In the genomic region with DNA sequence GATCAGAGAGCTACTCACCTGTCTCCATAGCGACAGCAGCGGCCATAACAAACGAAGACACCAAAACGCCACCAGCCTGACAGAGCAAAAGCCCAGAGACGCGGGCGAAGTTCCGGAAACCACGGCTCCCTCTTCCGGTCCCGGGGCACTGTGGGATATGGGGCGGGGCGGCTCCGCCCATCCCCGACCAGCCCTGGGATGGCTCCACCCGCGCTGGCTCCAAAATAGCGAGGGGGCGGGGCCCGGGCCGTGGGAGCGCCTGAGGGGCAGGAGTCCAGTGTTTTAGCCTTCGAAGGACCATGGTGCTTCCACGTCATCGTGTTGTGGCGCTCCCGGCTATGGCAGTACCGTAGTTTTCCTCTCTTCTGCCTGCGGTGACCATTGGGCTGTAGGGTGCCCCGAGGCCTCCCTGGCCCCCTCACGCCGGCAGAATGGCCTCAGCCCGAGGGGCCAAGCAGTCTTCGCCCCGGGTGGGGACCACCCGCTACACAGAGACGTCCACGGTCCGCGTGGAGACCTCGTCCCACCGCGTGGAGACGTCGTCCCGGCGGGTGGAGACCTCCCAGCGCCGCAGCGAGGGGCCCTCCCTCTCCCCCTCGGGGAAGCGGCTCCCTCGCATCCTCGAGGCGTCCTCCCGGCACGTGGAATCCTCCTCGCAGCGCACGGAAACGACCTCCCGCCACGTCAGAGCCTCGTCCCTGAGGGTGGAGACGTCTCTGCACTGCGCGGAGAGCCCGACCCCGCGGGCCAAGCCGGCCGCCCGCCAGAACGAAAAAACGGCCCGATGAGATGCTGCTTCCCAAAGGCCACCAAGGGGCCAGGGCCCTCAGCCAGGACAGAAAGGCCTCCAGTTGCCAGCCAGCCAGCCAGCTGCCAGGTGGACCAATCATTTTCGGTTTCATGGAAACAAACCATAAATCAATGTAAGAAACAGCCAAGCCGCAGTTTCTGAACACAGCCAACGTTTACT, we compare ENCODE assay signal across 8 cellular contexts. TPM values are rescaled to one million over a fixed set of nuclear protein-coding genes. Genes with fewer than 3 reads are reported as not detected.
DNase-seq lines count a peak whose midpoint lies in the region; ATAC-seq and TF ChIP-seq lines count a peak whose summit lies in the region.

A gene (plus strand): TSS at position 280 of the 970 bp plus-strand sequence. CDS start 152 bp downstream, at position 432.
A gene (minus strand): TSS at position 123 of the 970 bp plus-strand sequence. CDS start 77 bp downstream, at position 46.

- H3K27ac Mint-ChIP-seq in activated naive CD4-positive, alpha-beta T cell treated with anti-CD3 and anti-CD28 coated beads, Interleukin-2, amount 10 ng/mL, durations not matched to agents 7 days and 5 days = peak within 1 kb of the TSS; percentile 99

- peaks cover 0 to 9% (median 0%) of the 10 kb centered on the region in 3 donors for H3K9me3 ChIP-seq in gastroesophageal sphincter
- H3K9me3 ChIP-seq in neutrophil = no peaks in the 10 kb centered on the region

- no peaks in the 10 kb centered on the region for H3K9me3 Mint-ChIP-seq in activated naive CD4-positive, alpha-beta T cell treated with anti-CD3 and anti-CD28 coated beads, Interleukin-2, amount 10 ng/mL, durations not matched to agents 7 days and 5 days

- 1 to 27% methylated on average over 2 to 21 of the region's 79 CpGs for WGBS in gastroesophageal sphincter (ENCODE audit: low coverage in 1 of 2), 2 donors

- DNase-seq in GDM1 (lab: John Stamatoyannopoulos, UW) = peak; percentile 85
- peak; percentile 95 for DNase-seq in HEK293T (ENCODE audit: extremely low spot score)
- DNase-seq in NAMALWA (ENCODE audit: low spot score) = peak; percentile 94
- peak; percentile 94 for DNase-seq in SK-MEL-5 (ENCODE audit: low read depth, low spot score)
- peak; percentile 96 for DNase-seq in activated naive CD4-positive, alpha-beta T cell treated with anti-CD3 and anti-CD28 coated beads, Interleukin-2, amount 10 ng/mL, durations not matched to agents 7 days and 5 days
- DNase-seq in substantia nigra (lab: John Stamatoyannopoulos, UW) = peak; percentile 56 to 96 (median 88)

- H3K36me3 ChIP-seq in gastroesophageal sphincter = peaks cover 0 to 32% of the 10 kb centered on the region in 2 donors
- H3K36me3 ChIP-seq in neutrophil = peaks cover 20% of the 10 kb centered on the region

- no peak for TF ChIP-seq EP300 in gastroesophageal sphincter (IDR thresholded peaks at IDR 0.05)

- peaks cover 73% of the 10 kb centered on the region for H3K4me1 Mint-ChIP-seq in activated naive CD4-positive, alpha-beta T cell treated with anti-CD3 and anti-CD28 coated beads, Interleukin-2, amount 10 ng/mL, durations not matched to agents 7 days and 5 days

- H3K4me3 ChIP-seq in gastroesophageal sphincter (peak within 1 kb of the TSS; percentile 57 to 92), neutrophil (ENCODE audit: low read depth in 1 of 2, low read length in 1 of 2) (peak within 1 kb of the TSS; percentile 91 to 94)

- peak in 3 of 4 experiments; percentile 10 to 19 (median 13) for TF ChIP-seq CTCF in gastroesophageal sphincter (IDR thresholded peaks at IDR 0.05)
- TF ChIP-seq CTCF in neutrophil (IDR thresholded peaks at IDR 0.05) = peak; percentile 17

- CTCF ChIA-PET in HEK293T (lab: Yijun Ruan, JAX) = no interaction called here
- CTCF ChIA-PET in activated naive CD4-positive, alpha-beta T cell treated with anti-CD3 and anti-CD28 coated beads, Interleukin-2, amount 10 ng/mL, durations not matched to agents 7 days and 5 days (lab: Charles Lee) = interaction anchor here (0.7 to 1.0 kb wide), 2 partner anchors 74 to 347 kb away, joined by 3 read pairs; no protein-coding TSS in a partner anchor

- H3K4me3 Mint-ChIP-seq in activated naive CD4-positive, alpha-beta T cell treated with anti-CD3 and anti-CD28 coated beads, Interleukin-2, amount 10 ng/mL, durations not matched to agents 7 days and 5 days = peak within 1 kb of the TSS; percentile 100

- in situ Hi-C loops in SK-MEL-5 (cut with HindIII; ENCODE audit: low pct_unique_long_range_greater_than_20kb, low sequenced_read_pairs) = no loop called here

- H3K27me3 ChIP-seq in gastroesophageal sphincter (peaks cover 29% of the 10 kb centered on the region), neutrophil (peaks cover 50% of the 10 kb centered on the region)

- POLR2A ChIA-PET in HEK293T (lab: Yijun Ruan, JAX) = interaction anchor here (1.0 to 2.4 kb wide), 4 partner anchors 9 to 384 kb away, joined by 4 to 12 read pairs (median 8); a partner anchor contains a TSS

- H3K27ac ChIP-seq in gastroesophageal sphincter (peak within 1 kb of the TSS; percentile 80 to 96 (median 87)), neutrophil (peak within 1 kb of the TSS; percentile 95), substantia nigra (ENCODE audit: low read depth, low read length, poor library complexity, severe bottlenecking) (peak within 1 kb of the TSS; percentile 0)

- H3K4me1 ChIP-seq in gastroesophageal sphincter = peaks cover 0 to 68% (median 20%) of the 10 kb centered on the region in 3 donors
- H3K4me1 ChIP-seq in neutrophil (ENCODE audit: control insufficient read depth in 1 of 2, insufficient read depth in 1 of 2, low read depth in 1 of 2, low read length in 1 of 2) = peaks cover 29 to 36% of the 10 kb centered on the region in 2 experiments

- ATAC-seq in gastroesophageal sphincter = peak; percentile 98

- no peaks in the 10 kb centered on the region for H3K27me3 Mint-ChIP-seq in activated naive CD4-positive, alpha-beta T cell treated with anti-CD3 and anti-CD28 coated beads, Interleukin-2, amount 10 ng/mL, durations not matched to agents 7 days and 5 days

- peaks cover 29% of the 10 kb centered on the region for H3K36me3 Mint-ChIP-seq in activated naive CD4-positive, alpha-beta T cell treated with anti-CD3 and anti-CD28 coated beads, Interleukin-2, amount 10 ng/mL, durations not matched to agents 7 days and 5 days

- TF ChIP-seq POLR2A in gastroesophageal sphincter (IDR thresholded peaks at IDR 0.05) = peak; percentile 51 to 66

TF ChIP-seq in HEK293T, 16 proteins besides CTCF, POLR2A, EP300 and RAD21:
- no peak for TF ChIP-seq SUZ12 (IDR thresholded peaks at IDR 0.05)
- no peak for TF ChIP-seq ZNF384 (IDR thresholded peaks at IDR 0.05)
- TF ChIP-seq ELF4 (IDR thresholded peaks at IDR 0.05) = peak; percentile 47; the same call in 1 of the 2 replicates
- TF ChIP-seq SP1 (IDR thresholded peaks at IDR 0.05) = no peak
- TF ChIP-seq FOXK2 (IDR thresholded peaks at IDR 0.05) = no peak
- TF ChIP-seq FOXM1 (IDR thresholded peaks at IDR 0.05; ENCODE audit: borderline replicate concordance) = no peak
- TF ChIP-seq, protein P1, sequence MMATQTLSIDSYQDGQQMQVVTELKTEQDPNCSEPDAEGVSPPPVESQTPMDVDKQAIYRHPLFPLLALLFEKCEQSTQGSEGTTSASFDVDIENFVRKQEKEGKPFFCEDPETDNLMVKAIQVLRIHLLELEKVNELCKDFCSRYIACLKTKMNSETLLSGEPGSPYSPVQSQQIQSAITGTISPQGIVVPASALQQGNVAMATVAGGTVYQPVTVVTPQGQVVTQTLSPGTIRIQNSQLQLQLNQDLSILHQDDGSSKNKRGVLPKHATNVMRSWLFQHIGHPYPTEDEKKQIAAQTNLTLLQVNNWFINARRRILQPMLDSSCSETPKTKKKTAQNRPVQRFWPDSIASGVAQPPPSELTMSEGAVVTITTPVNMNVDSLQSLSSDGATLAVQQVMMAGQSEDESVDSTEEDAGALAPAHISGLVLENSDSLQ (IDR thresholded peaks at IDR 0.05) = peak; percentile 82
- peak; percentile 99 for TF ChIP-seq L3MBTL2 (conservative IDR thresholded peaks at IDR 0.05)
- no peak for TF ChIP-seq LEF1 (IDR thresholded peaks at IDR 0.05; ENCODE audit: borderline replicate concordance)
- no peak for TF ChIP-seq FOXA1 (IDR thresholded peaks at IDR 0.05)
- TF ChIP-seq CTBP1 (IDR thresholded peaks at IDR 0.05; ENCODE audit: borderline replicate concordance) = no peak
- no peak for TF ChIP-seq TARDBP (IDR thresholded peaks at IDR 0.05)
- TF ChIP-seq ARNT (IDR thresholded peaks at IDR 0.05) = no peak

RNA-seq across cellular contexts. Expression of the first gene that starts in this region (rescaled TPM):
- 1.2 and 1.5 TPM in 2 replicates for total RNA-seq in SK-MEL-5 (2014; rRNA removed; shearing (Covaris generic))
- polyA plus RNA-seq in SK-MEL-5 (2015; cell fraction: cytosol; rRNA removed) = 7.5 and 7.8 TPM in 2 replicates
- polyA plus RNA-seq in SK-MEL-5 (2015; cell fraction: nucleus; rRNA removed) = 9.3 and 12.4 TPM in 2 replicates
- total RNA-seq in gastroesophageal sphincter = 1 to 10 TPM in 2 of 4 donors, not detected in 2; 1.4 to 2.1 TPM

RNA-seq across cellular contexts. Expression of the second gene that starts in this region (rescaled TPM):
- 29.2 and 36.0 TPM in 2 replicates for total RNA-seq in SK-MEL-5 (2014; rRNA removed; shearing (Covaris generic))
- polyA plus RNA-seq in SK-MEL-5 (2015; cell fraction: cytosol; rRNA removed) = 6.2 and 6.6 TPM in 2 replicates
- 22.8 and 26.6 TPM in 2 replicates for polyA plus RNA-seq in SK-MEL-5 (2015; cell fraction: nucleus; rRNA removed)
- 10 to 100 TPM in 1 of 4 donors, 1 to 10 TPM in 3; 1.9 to 12.0 (median 7.8) TPM for total RNA-seq in gastroesophageal sphincter

Comparison
In these comparisons a context has a peak if more than half of its experiments do, and no peak if none do; other contexts are left out.
1. Peak in every context shown above with its lines: DNase-seq, ATAC-seq, H3K4me3 ChIP-seq and H3K27ac ChIP-seq.
2. H3K27ac ChIP-seq: peak in every context shown above with its lines; median percentile 95 in neutrophil; 87 in gastroesophageal sphincter; 0 in substantia nigra.